14 cellular contexts compared by ENCODE assay signal in the genomic region with DNA sequence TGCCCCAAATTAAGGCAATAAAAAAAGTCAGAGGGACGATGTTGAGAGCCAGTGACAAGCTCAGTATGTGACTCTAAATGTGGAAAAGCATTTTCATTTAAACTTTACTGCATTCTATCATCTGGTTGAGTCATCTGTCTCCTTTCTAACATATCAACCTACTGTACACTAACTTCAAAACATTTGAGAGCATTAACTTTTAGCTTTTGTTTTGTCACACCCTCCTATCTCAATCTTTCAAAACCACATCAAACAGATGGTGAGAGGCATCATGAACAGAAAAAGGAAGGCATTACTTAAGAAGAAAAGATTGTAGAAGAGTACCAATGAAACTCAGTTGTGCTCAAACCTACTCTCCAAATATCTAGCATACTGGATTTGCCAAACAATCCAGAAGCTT. TPM values are rescaled to one million over a fixed set of nuclear protein-coding genes. Genes with fewer than 3 reads are reported as not detected.
DNase-seq lines count a peak whose midpoint lies in the region; ATAC-seq, FAIRE-seq and TF ChIP-seq lines count a peak whose summit lies in the region.
"Had no signal": no experiment of that assay in that cellular context is flagged by ENCODE, and none has a peak within 500 bp of the region (broad histone marks: within the 10 kb centered on the region; RNA-seq: fewer than 3 reads in every experiment).

No MANE protein-coding gene starts in this region.

- H3K4me1 ChIP-seq in GM12878 (ENCODE audit: control insufficient read depth, insufficient read depth, low read length), result 0 out of 2 replicates have a peak, but pooled peaks cover 3% of the 10 kb centered on the region
- peaks cover 10% of the 10 kb centered on the region for H3K4me1 ChIP-seq in smooth muscle cell (ENCODE audit: low read depth)
- H3K4me1 ChIP-seq in HAP-1, result peaks cover 4% of the 10 kb centered on the region; the same call in 1 of the 2 replicates

- H3K9ac ChIP-seq in GM12878 (ENCODE audit: control insufficient read depth, insufficient read depth, low read length) (no peak overlapping the region), smooth muscle cell (ENCODE audit: low read depth) (no peak overlapping the region)

- no peaks in the 10 kb centered on the region for H3F3A ChIP-seq in smooth muscle cell (ENCODE audit: low read depth)

- H3K9me3 Mint-ChIP-seq in activated T-cell treated with anti-CD3 and anti-CD28 coated beads, Interleukin-2, amount 50 U/mL, for 72 hours, result peaks cover 0 to 5% of the 10 kb centered on the region in 2 donors

- no TSS peak for BruUV-seq in GM12878 (replicated peaks; lab: Mats Ljungman, UMichigan)

- H3K9me3 ChIP-seq in GM12878 (replicated peaks; ENCODE audit: control insufficient read depth, insufficient read depth, low read length), result peaks cover 23% of the 10 kb centered on the region
- H3K9me3 ChIP-seq in smooth muscle cell (replicated peaks; ENCODE audit: low read depth), result peaks cover 3% of the 10 kb centered on the region
- H3K9me3 ChIP-seq in HAP-1, result no peaks in the 10 kb centered on the region; the same call in 1 of the 2 replicates

- H3K36me3 ChIP-seq in GM12878 (ENCODE audit: control insufficient read depth in 2 of 2, insufficient read depth in 2 of 2, low read length in 1 of 2) (peaks cover 7 to 9% of the 10 kb centered on the region in 2 experiments; a peak in 2 of 4 replicates), smooth muscle cell (ENCODE audit: low read depth) (no peaks in the 10 kb centered on the region), HAP-1 (replicated peaks) (no peaks in the 10 kb centered on the region; the same call in none of the 2 replicates)
- H3K36me3 ChIP-seq: brain microvascular endothelial cell, transverse colon had no signal

- DNase-seq in activated T-cell treated with anti-CD3 and anti-CD28 coated beads, Interleukin-2, amount 50 U/mL, for 72 hours, result peak in 1 of 2 donors; percentile 12
- DNase-seq in activated T-cell treated with anti-CD3 and anti-CD28 coated beads, Interleukin-2, amount 50 U/mL, for 1 hour, result no peak
- DNase-seq in M059J (ENCODE audit: low read depth), result peak; percentile 87
- no peak for DNase-seq in GM12878 (ENCODE audit: low read depth, low spot score)
- DNase-seq in smooth muscle cell (lab: John Stamatoyannopoulos, UW; ENCODE audit: unreplicated experiment), result no peak
- no peak for DNase-seq in HAP-1 (ENCODE audit: low spot score in 2 of 2)
- DNase-seq: activated CD4-positive, alpha-beta T cell treated with anti-CD3 and anti-CD28 coated beads for 1 hour; brain microvascular endothelial cell; GF-D8; transverse colon had no signal

- peak overlapping the region; percentile 58 for H3K27ac Mint-ChIP-seq in activated T-cell treated with anti-CD3 and anti-CD28 coated beads, Interleukin-2, amount 50 U/mL, for 72 hours

- H3K4me2 ChIP-seq in GM12878 (ENCODE audit: control insufficient read depth, insufficient read depth) (peak overlapping the region; percentile 49), smooth muscle cell (peak overlapping the region; percentile 47)

- peak; percentile 57 to 59 for ATAC-seq in activated T-cell treated with anti-CD3 and anti-CD28 coated beads, Interleukin-2, amount 50 U/mL, for 72 hours (replicated peaks in 1 of 2)
- ATAC-seq in GM12878, result no peak
- ATAC-seq in GM19351 (IDR thresholded peaks at IDR 0.05; ENCODE audit: unreplicated experiment), result no peak
- no peak for ATAC-seq in GM18519 (IDR thresholded peaks at IDR 0.05; ENCODE audit: low FRiP score, unreplicated experiment)
- ATAC-seq: HCT116 had no signal

- CTCF ChIA-PET in GM12878 (lab: Yijun Ruan, JAX), result interaction anchor here (0.6 to 8.6 kb wide), 3 partner anchors 72 to 385 kb away, joined by 3 to 52 read pairs (median 3); no protein-coding TSS in a partner anchor

- no peak for TF ChIP-seq RAD21 in GM12878 (IDR thresholded peaks at IDR 0.05; ENCODE audit: insufficient read depth, low read depth, low read length)

- RAD21 ChIA-PET in GM12878 (lab: Charles Lee; ENCODE audit: unreplicated experiment), result no interaction called here

- 0% methylated on average over 1 of the region's 1 CpG for WGBS in GM12878 (ENCODE audit: insufficient coverage, insufficient replicate concordance, low lambda C conversion rate, missing lambda C conversion rate)
- 0% methylated on average over 1 of the region's 1 CpG for WGBS in smooth muscle cell (ENCODE audit: low lambda C conversion rate)

- SMC1A ChIA-PET in GM12878 (lab: Charles Lee; ENCODE audit: uncharacterized antibody, unreplicated experiment), result interaction anchor here (1.1 to 1.7 kb wide), 5 partner anchors 8 to 73 kb away, joined by 3 to 5 read pairs (median 4); no protein-coding TSS in a partner anchor

- H3K36me3 Mint-ChIP-seq in activated T-cell treated with anti-CD3 and anti-CD28 coated beads, Interleukin-2, amount 50 U/mL, for 72 hours (ENCODE audit: insufficient read depth in 2 of 2), result peaks cover 18 to 38% of the 10 kb centered on the region in 2 donors

- peaks cover 81% of the 10 kb centered on the region for H3K79me2 ChIP-seq in GM12878 (ENCODE audit: control insufficient read depth, insufficient read depth, low read length)
- peaks cover 78% of the 10 kb centered on the region for H3K79me2 ChIP-seq in smooth muscle cell (ENCODE audit: low read depth)

- no peaks in the 10 kb centered on the region for H3K27me3 Mint-ChIP-seq in activated T-cell treated with anti-CD3 and anti-CD28 coated beads, Interleukin-2, amount 50 U/mL, for 72 hours (ENCODE audit: low read depth)

- POLR2A ChIA-PET in GM12878 (lab: Charles Lee), result no interaction called here

- intact Hi-C loops in GM12878 (cut with micrococcal nuclease; ENCODE audit: unreplicated experiment), result no loop called here

- H3K4me1 Mint-ChIP-seq in activated T-cell treated with anti-CD3 and anti-CD28 coated beads, Interleukin-2, amount 50 U/mL, for 72 hours (ENCODE audit: low read depth), result peaks cover 53% of the 10 kb centered on the region

- no peak for TF ChIP-seq POLR2A in GM12878 (IDR thresholded peaks at IDR 0.05; ENCODE audit: low read depth, low read length)

- peak overlapping the region; percentile 57 to 82 for H3K4me3 Mint-ChIP-seq in activated T-cell treated with anti-CD3 and anti-CD28 coated beads, Interleukin-2, amount 50 U/mL, for 72 hours

- TF ChIP-seq EP300 in GM12878 (IDR thresholded peaks at IDR 0.05; ENCODE audit: borderline replicate concordance in 1 of 2, control insufficient read depth in 1 of 2, low read depth in 2 of 2, low read length in 2 of 2), result no peak

- no peak for FAIRE-seq in GM12878 (lab: Jason Lieb, UNC)

- H3K27ac ChIP-seq in GM12878 (ENCODE audit: control insufficient read depth, insufficient read depth), result peak overlapping the region; percentile 19
- H3K27ac ChIP-seq in smooth muscle cell (ENCODE audit: low read depth), result peak overlapping the region; percentile 18
- H3K27ac ChIP-seq: brain microvascular endothelial cell, epithelial cell of prostate, transverse colon had no signal

- TF ChIP-seq CTCF in GM12878 (IDR thresholded peaks at IDR 0.05 in 2 of 3, conservative IDR thresholded peaks at IDR 0.05 in 1 of 3; ENCODE audit: control insufficient read depth in 2 of 3, extremely low read depth in 1 of 3, insufficient read depth in 1 of 3, low read depth in 3 of 3, low read length in 3 of 3) (no peak), smooth muscle cell (IDR thresholded peaks at IDR 0.05; ENCODE audit: borderline replicate concordance, insufficient read depth, poor library complexity, severe bottlenecking) (no peak)

- H4K20me1 ChIP-seq in GM12878 (ENCODE audit: control insufficient read depth, insufficient read depth) (no peaks in the 10 kb centered on the region; the same call in 1 of the 2 replicates), smooth muscle cell (ENCODE audit: low read depth) (peaks cover 62% of the 10 kb centered on the region)

- in situ Hi-C loops in GM12878 (cut with MboI), result no loop called here
- in situ Hi-C loops in HAP-1 (cut with MboI; ENCODE audit: low sequenced_read_pairs), result no loop called here

- H3K4me3 ChIP-seq in GM12878 (0 out of 2 replicates have a peak overlapping the region, but pooled peaks have one; percentile 1), smooth muscle cell (no peak overlapping the region), HAP-1 (no peak overlapping the region)
- H3K4me3 ChIP-seq: transverse colon had no signal

- H3K27me3 ChIP-seq in GM12878 (replicated peaks in 1 of 2; ENCODE audit: control insufficient read depth in 2 of 2, insufficient read depth in 2 of 2, low read length in 1 of 2) (no peaks in the 10 kb centered on the region), smooth muscle cell (ENCODE audit: low read depth) (no peaks in the 10 kb centered on the region), HAP-1 (ENCODE audit: low read depth) (no peaks in the 10 kb centered on the region)
- H3K27me3 ChIP-seq: brain microvascular endothelial cell, transverse colon had no signal

- H2AFZ ChIP-seq in GM12878 (ENCODE audit: control insufficient read depth, low read depth, low read length) (no peak overlapping the region), smooth muscle cell (ENCODE audit: low read depth) (no peak overlapping the region)

RNA-seq across cellular contexts. Expression of gene LRRC58, which starts 4.8 kb away (rescaled TPM):
- 10 to 100 TPM; 17.6 to 18.8 TPM for total RNA-seq in activated T-cell treated with anti-CD3 and anti-CD28 coated beads, Interleukin-2, amount 50 U/mL, for 72 hours
- total RNA-seq in M059J (2014; rRNA removed; shearing (Covaris generic)), result 31.4 and 40.0 TPM in 2 replicates
- total RNA-seq in GM12878 (2013; cell fraction: nucleolus; rRNA removed), result 32.9 and 33.4 TPM in 2 replicates
- total RNA-seq in GM12878 (2014; rRNA removed) (28.5 and 33.2 TPM in 2 replicates), GM12878 (2014; rRNA removed; fragmentation: Illumina TruSeq; extraction: Trizol) (28.0 and 29.5 TPM in 2 replicates), GM12878 (2021) (17.9 and 19.7 TPM in 2 replicates), smooth muscle cell (20.4 and 28.1 TPM in 2 replicates)
- polyA plus RNA-seq in GM12878 (2011; ENCODE audit: low read depth), result 4.6 TPM
- polyA plus RNA-seq in GM12878 (2011; rRNA removed) (29.1 and 46.8 TPM in 2 replicates), GM12878 (2014; fragmentation: Illumina TruSeq; extraction: Trizol) (25.0 and 28.0 TPM in 2 replicates), GM12878 (2014; fragmentation: Nextera tagmentation; extraction: Ambion mirVana) (1 to 10 TPM; 7.7 to 8.0 TPM), GM12878 (2014; rRNA removed) (12.9 and 14.8 TPM in 2 replicates), GM12878 (2016; fragmentation: Nextera tagmentation; extraction: Ambion mirVana) (10 to 100 TPM; 17.7 to 17.9 TPM), smooth muscle cell (4.9 and 6.4 TPM in 2 replicates)
- polyA plus RNA-seq in GM12878 (2011; cell fraction: cytosol; rRNA removed), result 12.1 and 12.6 TPM in 2 replicates
- polyA plus RNA-seq in GM12878 (2011; cell fraction: nucleus; rRNA removed), result 5.3 and 6.1 TPM in 2 replicates
- polyA plus RNA-seq in GM12878 (2012), result 9.2 and 11.3 TPM in 2 replicates
- 25.7 and 34.4 TPM in 2 replicates for polyA minus RNA-seq in GM12878 (2011; rRNA and poly(A)+ RNA removed)
- 13.9 and 15.2 TPM in 2 replicates for polyA minus RNA-seq in GM12878 (2011; cell fraction: cytosol; rRNA and poly(A)+ RNA removed)
- polyA minus RNA-seq in GM12878 (2011; cell fraction: nucleus; rRNA and poly(A)+ RNA removed), result 7.4 and 12.2 TPM in 2 replicates

RNA-seq across cellular contexts. Expression of gene GPR156, which starts 59.3 kb away (rescaled TPM):
- not detected for total RNA-seq in activated T-cell treated with anti-CD3 and anti-CD28 coated beads, Interleukin-2, amount 50 U/mL, for 72 hours
- total RNA-seq in M059J (2014; rRNA removed; shearing (Covaris generic)), result 0.66 and 2.2 TPM in 2 replicates
- 0.15 TPM in 1 of 2 replicates, not detected in the other for total RNA-seq in GM12878 (2013; cell fraction: nucleolus; rRNA removed)
- 0.05 TPM in 1 of 2 replicates, not detected in the other for total RNA-seq in GM12878 (2014; rRNA removed)
- total RNA-seq in GM12878 (2014; rRNA removed; fragmentation: Illumina TruSeq; extraction: Trizol), result 0.09 and 0.14 TPM in 2 replicates
- total RNA-seq in GM12878 (2021), result 0.08 TPM in 1 of 2 replicates, not detected in the other
- not detected for polyA plus RNA-seq in GM12878 (2011; ENCODE audit: low read depth)
- polyA plus RNA-seq in GM12878 (2011; rRNA removed), result not detected in 2 replicates
- 0.03 and 0.04 TPM in 2 replicates for polyA plus RNA-seq in GM12878 (2011; cell fraction: cytosol; rRNA removed)
- 0.10 and 0.12 TPM in 2 replicates for polyA plus RNA-seq in GM12878 (2011; cell fraction: nucleus; rRNA removed)
- polyA plus RNA-seq in GM12878 (2012), result not detected in 2 replicates
- polyA plus RNA-seq in GM12878 (2014; fragmentation: Illumina TruSeq; extraction: Trizol), result 0.15 TPM in 1 of 2 replicates, not detected in the other
- not detected for polyA plus RNA-seq in GM12878 (2014; fragmentation: Nextera tagmentation; extraction: Ambion mirVana)
- 0.13 TPM in 1 of 2 replicates, not detected in the other for polyA plus RNA-seq in GM12878 (2014; rRNA removed)
- polyA plus RNA-seq in GM12878 (2016; fragmentation: Nextera tagmentation; extraction: Ambion mirVana), result not detected
- 0.29 TPM in 1 of 2 replicates, not detected in the other for polyA minus RNA-seq in GM12878 (2011; rRNA and poly(A)+ RNA removed)
- not detected in 2 replicates for polyA minus RNA-seq in GM12878 (2011; cell fraction: cytosol; rRNA and poly(A)+ RNA removed)
- 0.12 TPM in 1 of 2 replicates, not detected in the other for polyA minus RNA-seq in GM12878 (2011; cell fraction: nucleus; rRNA and poly(A)+ RNA removed)
- total RNA-seq in smooth muscle cell, result 1.7 and 2.9 TPM in 2 replicates
- 1.2 and 1.3 TPM in 2 replicates for polyA plus RNA-seq in smooth muscle cell

Comparison
In these comparisons a context has a peak if more than half of its experiments do, and no peak if none do; other contexts are left out.
1. ATAC-seq: peak in activated T-cell treated with anti-CD3 and anti-CD28 coated beads, Interleukin-2, amount 50 U/mL, for 72 hours (2 of 2); none in GM12878 (single experiment), GM19351 (single experiment) and GM18519 (single experiment).